ENCODE assay signal across 23 cellular contexts in genomic region chr4:140080883-140081282, GRCh38.
DNase-seq lines count a peak whose midpoint lies in the region; ATAC-seq, FAIRE-seq and TF ChIP-seq lines count a peak whose summit lies in the region.
"Had no signal": no experiment of that assay in that cellular context is flagged by ENCODE, and none has a peak within 500 bp of the region (broad histone marks: within the 10 kb centered on the region; RNA-seq: fewer than 3 reads in every experiment).

No MANE protein-coding gene starts in this region.

- in situ Hi-C loops in Panc1 (cut with HindIII; ENCODE audit: low pct_unique_long_range_greater_than_20kb, low sequenced_read_pairs) (no loop called here), GM12878 (cut with MboI) (no loop called here)

- TF ChIP-seq RAD21 in GM12878 (IDR thresholded peaks at IDR 0.05; ENCODE audit: insufficient read depth, low read depth, low read length) = no peak

- no peaks in the 10 kb centered on the region for H3K79me2 ChIP-seq in GM12878 (ENCODE audit: control insufficient read depth, insufficient read depth, low read length)

- BruUV-seq in Panc1 (replicated peaks; lab: Mats Ljungman, UMichigan) (no TSS peak), GM12878 (replicated peaks; lab: Mats Ljungman, UMichigan) (no TSS peak)

- H3K27me3 ChIP-seq in BLaER1 = no peaks in the 10 kb centered on the region
- H3K27me3 ChIP-seq in Panc1 (ENCODE audit: control insufficient read depth, insufficient read depth, low read length) = no peaks in the 10 kb centered on the region
- H3K27me3 ChIP-seq in GM12878 (replicated peaks in 1 of 2; ENCODE audit: control insufficient read depth in 2 of 2, insufficient read depth in 2 of 2, low read length in 1 of 2) = peaks cover 0 to 2% of the 10 kb centered on the region in 2 experiments; a peak in 3 of 4 replicates
- H3K27me3 ChIP-seq in foreskin keratinocyte = no peaks in the 10 kb centered on the region
- H3K27me3 ChIP-seq: SJCRH30, spleen had no signal

- ATAC-seq in Panc1 (no peak), GM12878 (no peak), foreskin keratinocyte (no peak)
- ATAC-seq: lower lobe of right lung had no signal

- intact Hi-C loops in Panc1 (cut with micrococcal nuclease; ENCODE audit: unreplicated experiment) (loop anchor here (10.0 kb wide), 1 partner anchor 66 kb away; no protein-coding TSS in a partner anchor), GM12878 (cut with micrococcal nuclease; ENCODE audit: unreplicated experiment) (no loop called here)

- SMC1A ChIA-PET in GM12878 (lab: Charles Lee; ENCODE audit: uncharacterized antibody, unreplicated experiment) = no interaction called here

- H3K4me3 ChIP-seq in BLaER1 (no peak overlapping the region), Panc1 (ENCODE audit: low read depth in 2 of 2, low read length in 2 of 2) (no peak overlapping the region), GM12878 (no peak overlapping the region), coronary artery (no peak overlapping the region)
- H3K4me3 ChIP-seq: lower lobe of right lung, PC-9, SJCRH30, spleen had no signal

- H3K27ac ChIP-seq in BLaER1 (no peak overlapping the region), Panc1 (ENCODE audit: low read length) (peak overlapping the region; percentile 96), GM12878 (ENCODE audit: control insufficient read depth, insufficient read depth) (no peak overlapping the region), foreskin keratinocyte (no peak overlapping the region), coronary artery (no peak overlapping the region)
- H3K27ac ChIP-seq: PC-9, SJCRH30 had no signal

- H3K36me3 Mint-ChIP-seq in progenitor cell of endocrine pancreas (ENCODE audit: insufficient read depth) = no peaks in the 10 kb centered on the region
- H3K36me3 Mint-ChIP-seq: CD4-positive, CD25-positive, alpha-beta regulatory T cell; type B pancreatic cell had no signal

- no peaks in the 10 kb centered on the region for H3K27me3 Mint-ChIP-seq in progenitor cell of endocrine pancreas
- H3K27me3 Mint-ChIP-seq: central memory CD8-positive, alpha-beta T cell; type B pancreatic cell had no signal

- peak overlapping the region; percentile 21 for H3K27ac Mint-ChIP-seq in progenitor cell of endocrine pancreas
- H3K27ac Mint-ChIP-seq: type B pancreatic cell had no signal

- DNase-seq in Panc1 (ENCODE audit: low read depth, low spot score) (no peak), GM12878 (ENCODE audit: low read depth, low spot score) (no peak), progenitor cell of endocrine pancreas (ENCODE audit: low spot score, unreplicated experiment) (no peak), hepatic stellate cell (ENCODE audit: low spot score) (no peak), foreskin keratinocyte (no peak), nucleus accumbens (lab: John Stamatoyannopoulos, UW) (no peak), coronary artery (ENCODE audit: low spot score) (no peak)
- DNase-seq: activated CD4-positive, alpha-beta T cell treated with anti-CD3 and anti-CD28 coated beads, Interleukin-2, amount 50 U/mL, for 1 hour; activated gamma-delta T cell; aorta; CD4-positive, CD25-positive, alpha-beta regulatory T cell; lower lobe of right lung; NCI-H446; PC-9; SJCRH30; spleen; stimulated activated CD4-positive, alpha-beta T cell treated with anti-CD3 and anti-CD28 coated beads, Interleukin-4, amount 100 ng/mL, for 24 hours; T-helper 1 cell had no signal

- H4K20me1 ChIP-seq in BLaER1 = no peaks in the 10 kb centered on the region
- no peaks in the 10 kb centered on the region for H4K20me1 ChIP-seq in GM12878 (ENCODE audit: control insufficient read depth, insufficient read depth)

- FAIRE-seq in GM12878 (lab: Jason Lieb, UNC) = no peak
- FAIRE-seq: frontal cortex, keratinocyte had no signal

- TF ChIP-seq POLR2A in GM12878 (IDR thresholded peaks at IDR 0.05; ENCODE audit: low read depth, low read length) = no peak

- RAD21 ChIA-PET in GM12878 (lab: Charles Lee; ENCODE audit: unreplicated experiment) = no interaction called here

- POLR2A ChIA-PET in Panc1 (lab: Charles Lee) (no interaction called here), GM12878 (lab: Charles Lee) (no interaction called here)

- H3K36me3 ChIP-seq in BLaER1 (peaks cover 10% of the 10 kb centered on the region), Panc1 (ENCODE audit: control insufficient read depth, insufficient read depth, low read length) (no peaks in the 10 kb centered on the region), GM12878 (ENCODE audit: control insufficient read depth in 2 of 2, insufficient read depth in 2 of 2, low read length in 1 of 2) (no peaks in the 10 kb centered on the region)
- H3K36me3 ChIP-seq: lower lobe of right lung, SJCRH30, spleen had no signal

- 0% methylated on average over 2 of the region's 2 CpGs for WGBS in GM12878 (ENCODE audit: insufficient coverage, insufficient replicate concordance, low lambda C conversion rate, missing lambda C conversion rate)

- H3K4me2 ChIP-seq in BLaER1 (0 out of 2 replicates have a peak overlapping the region, but pooled peaks have one; percentile 12), GM12878 (ENCODE audit: control insufficient read depth, insufficient read depth) (no peak overlapping the region)
- H3K4me2 ChIP-seq: PC-9 had no signal

- H3K9me3 ChIP-seq in BLaER1 (no peaks in the 10 kb centered on the region), Panc1 (ENCODE audit: control insufficient read depth, insufficient read depth, low read depth, low read length) (no peaks in the 10 kb centered on the region), GM12878 (replicated peaks; ENCODE audit: control insufficient read depth, insufficient read depth, low read length) (no peaks in the 10 kb centered on the region)
- H3K9me3 ChIP-seq: lower lobe of right lung, SJCRH30, spleen had no signal

- H3K9me3 Mint-ChIP-seq in progenitor cell of endocrine pancreas (ENCODE audit: low read depth) = no peaks in the 10 kb centered on the region
- H3K9me3 Mint-ChIP-seq: CD4-positive, CD25-positive, alpha-beta regulatory T cell; central memory CD8-positive, alpha-beta T cell; type B pancreatic cell had no signal

- peaks cover 52% of the 10 kb centered on the region for H3K4me1 Mint-ChIP-seq in progenitor cell of endocrine pancreas (ENCODE audit: low read depth)

- CTCF ChIA-PET in Panc1 (lab: Charles Lee) (no interaction called here), GM12878 (lab: Yijun Ruan, JAX) (no interaction called here)

- TF ChIP-seq EP300 in GM12878 (IDR thresholded peaks at IDR 0.05; ENCODE audit: borderline replicate concordance in 1 of 2, control insufficient read depth in 1 of 2, low read depth in 2 of 2, low read length in 2 of 2) = no peak

- H3K4me3 Mint-ChIP-seq in progenitor cell of endocrine pancreas (ENCODE audit: low read depth) = no peak overlapping the region
- H3K4me3 Mint-ChIP-seq: CD4-positive, CD25-positive, alpha-beta regulatory T cell; central memory CD8-positive, alpha-beta T cell; type B pancreatic cell had no signal

- peaks cover 46% of the 10 kb centered on the region for H3K4me1 ChIP-seq in BLaER1
- H3K4me1 ChIP-seq in Panc1 (ENCODE audit: control insufficient read depth, insufficient read depth, low read length) = peaks cover 60% of the 10 kb centered on the region
- no peaks in the 10 kb centered on the region for H3K4me1 ChIP-seq in GM12878 (ENCODE audit: control insufficient read depth, insufficient read depth, low read length)
- H3K4me1 ChIP-seq in foreskin keratinocyte = no peaks in the 10 kb centered on the region

- no peak overlapping the region for H3K9ac ChIP-seq in BLaER1
- no peak overlapping the region for H3K9ac ChIP-seq in GM12878 (ENCODE audit: control insufficient read depth, insufficient read depth, low read length)

- H2AFZ ChIP-seq in GM12878 (ENCODE audit: control insufficient read depth, low read depth, low read length) = no peak overlapping the region
- H2AFZ ChIP-seq: PC-9 had no signal

- no peak for TF ChIP-seq CTCF in Panc1 (IDR thresholded peaks at IDR 0.05)
- TF ChIP-seq CTCF in GM12878 (IDR thresholded peaks at IDR 0.05 in 2 of 3, conservative IDR thresholded peaks at IDR 0.05 in 1 of 3; ENCODE audit: control insufficient read depth in 2 of 3, extremely low read depth in 1 of 3, insufficient read depth in 1 of 3, low read depth in 3 of 3, low read length in 3 of 3) = no peak
- no peak for TF ChIP-seq CTCF in progenitor cell of endocrine pancreas (IDR thresholded peaks at IDR 0.05; ENCODE audit: unreplicated experiment)
- TF ChIP-seq CTCF in foreskin keratinocyte (conservative IDR thresholded peaks at IDR 0.05) = no peak
- no peak for TF ChIP-seq CTCF in coronary artery (IDR thresholded peaks at IDR 0.05)

TF ChIP-seq in GM12878, 131 proteins besides CTCF, POLR2A, EP300 and RAD21:
- TF ChIP-seq IKZF1 (conservative IDR thresholded peaks at IDR 0.05) = 0 out of 2 replicates have a peak, but pooled peaks have one; percentile 21
- TF ChIP-seq RUNX3 (IDR thresholded peaks at IDR 0.05; ENCODE audit: low read length) = 0 out of 2 replicates have a peak, but pooled peaks have one; percentile 11
- TF ChIP-seq TCF12 (IDR thresholded peaks at IDR 0.05; ENCODE audit: low read depth, low read length) = no peak
- no peak for TF ChIP-seq SUPT20H (IDR thresholded peaks at IDR 0.05; ENCODE audit: borderline replicate concordance, control insufficient read depth, low read depth, low read length)
- TF ChIP-seq SP1 (IDR thresholded peaks at IDR 0.05; ENCODE audit: low read depth, low read length) = no peak
